Comparison of ENCODE assay signal across 8 cellular contexts in genomic region chr12:9446883-9447761, GRCh38.
DNase-seq lines count a peak whose midpoint lies in the region; ATAC-seq and TF ChIP-seq lines count a peak whose summit lies in the region.
"Not testable (repeated sequence)": the region's sequence is repeated elsewhere in the genome, so short reads cannot be mapped to it uniquely, and the experiment has no call there.

No MANE protein-coding gene starts in this region.

- ATAC-seq in GM19351 (IDR thresholded peaks at IDR 0.05; ENCODE audit: unreplicated experiment) (peak; percentile 18), HG02840 (IDR thresholded peaks at IDR 0.05; ENCODE audit: low FRiP score, unreplicated experiment) (peak; percentile 18), sciatic nerve (peak; percentile 34)
- peak; percentile 14 for ATAC-seq in activated CD8-positive, alpha-beta T cell treated with anti-CD3 and anti-CD28 coated beads for 36 hours

- TF ChIP-seq CTCF in AG10803 (conservative IDR thresholded peaks at IDR 0.05; ENCODE audit: low read length); KMS-11 (conservative IDR thresholded peaks at IDR 0.05; ENCODE audit: low read depth, low read length); activated CD8-positive, alpha-beta T cell treated with anti-CD3 and anti-CD28 coated beads for 36 hours (IDR thresholded peaks at IDR 0.05); kidney epithelial cell (IDR thresholded peaks at IDR 0.05; ENCODE audit: insufficient read depth, low read length, poor library complexity, severe bottlenecking): not testable (repeated sequence)

- peak overlapping the region; percentile 96 for H3K4me3 Mint-ChIP-seq in activated CD8-positive, alpha-beta T cell treated with anti-CD3 and anti-CD28 coated beads for 36 hours

- H3K36me3 ChIP-seq in KMS-11 (ENCODE audit: insufficient read depth); ectodermal cell (ENCODE audit: control insufficient read depth, insufficient read depth, low read length); kidney epithelial cell (ENCODE audit: control insufficient read depth, insufficient read depth, low read length): not testable (repeated sequence)

- not testable (repeated sequence) for H3K27me3 ChIP-seq in KMS-11 (ENCODE audit: insufficient read depth, low read depth); ectodermal cell (ENCODE audit: control insufficient read depth, insufficient read depth, low read length, poor library complexity, severe bottlenecking); kidney epithelial cell (ENCODE audit: control insufficient read depth, insufficient read depth, low read length)

- H3K79me2 ChIP-seq in KMS-11 (ENCODE audit: insufficient read depth, low read depth), result not testable (repeated sequence)

- H3K4me1 ChIP-seq in KMS-11 (ENCODE audit: low read depth, poor library complexity, severe bottlenecking); ectodermal cell (ENCODE audit: control insufficient read depth, insufficient read depth, low read length): not testable (repeated sequence)

- H3K4me3 ChIP-seq in AG10803 (ENCODE audit: low read length), result peak overlapping the region; percentile 70
- H3K4me3 ChIP-seq in KMS-11 (IDR thresholded peaks at IDR 0.05; ENCODE audit: insufficient read depth, low read depth, low read length), result not testable (repeated sequence)
- H3K4me3 ChIP-seq in ectodermal cell (ENCODE audit: insufficient read depth, low read depth, low read length), result peak overlapping the region; percentile 65
- H3K4me3 ChIP-seq in kidney epithelial cell (ENCODE audit: low read depth, low read length), result peak overlapping the region; percentile 59

- not testable (repeated sequence) for H4K20me1 ChIP-seq in KMS-11 (ENCODE audit: insufficient read depth)

- H3K27ac Mint-ChIP-seq in activated CD8-positive, alpha-beta T cell treated with anti-CD3 and anti-CD28 coated beads for 36 hours, result peak overlapping the region; percentile 96

- intact Hi-C loops in activated CD8-positive, alpha-beta T cell treated with anti-CD3 and anti-CD28 coated beads for 36 hours (cut with micrococcal nuclease); sciatic nerve (cut with DNase I): not testable (repeated sequence)

- peak overlapping the region; percentile 57; the same call in 1 of the 2 replicates for H3K4me2 ChIP-seq in KMS-11

- H3K4me1 Mint-ChIP-seq in activated CD8-positive, alpha-beta T cell treated with anti-CD3 and anti-CD28 coated beads for 36 hours (ENCODE audit: low read depth), result peaks cover 14% of the 10 kb centered on the region

- not testable (repeated sequence) for H3K9me3 Mint-ChIP-seq in activated CD8-positive, alpha-beta T cell treated with anti-CD3 and anti-CD28 coated beads for 36 hours

- H3K9me3 ChIP-seq in ectodermal cell (ENCODE audit: control insufficient read depth, low read length), result not testable (repeated sequence)

- WGBS in ectodermal cell, 2 experiments, result 28 to 30% methylated on average over 13 of the region's 20 CpGs

- CTCF ChIA-PET in activated CD8-positive, alpha-beta T cell treated with anti-CD3 and anti-CD28 coated beads for 36 hours (lab: Charles Lee), result not testable (repeated sequence)

- POLR2A ChIA-PET in activated CD8-positive, alpha-beta T cell treated with anti-CD3 and anti-CD28 coated beads for 36 hours (lab: Charles Lee), result not testable (repeated sequence)

- H3K27me3 Mint-ChIP-seq in activated CD8-positive, alpha-beta T cell treated with anti-CD3 and anti-CD28 coated beads for 36 hours, result not testable (repeated sequence)

- H3K36me3 Mint-ChIP-seq in activated CD8-positive, alpha-beta T cell treated with anti-CD3 and anti-CD28 coated beads for 36 hours (ENCODE audit: low read depth), result not testable (repeated sequence)

- not testable (repeated sequence) for H2AFZ ChIP-seq in KMS-11 (ENCODE audit: low read depth)

- DNase-seq in AG10803 (ENCODE audit: low read depth); kidney epithelial cell (ENCODE audit: low read depth); sciatic nerve (ENCODE audit: low spot score): not testable (repeated sequence)
- peak; percentile 14 for DNase-seq in activated CD8-positive, alpha-beta T cell treated with anti-CD3 and anti-CD28 coated beads for 36 hours

- peak overlapping the region; percentile 58; the same call in 1 of the 2 replicates for H3K9ac ChIP-seq in KMS-11

- H3K27ac ChIP-seq in KMS-11, result peak overlapping the region; percentile 61
- H3K27ac ChIP-seq in ectodermal cell (ENCODE audit: insufficient read depth, low read depth, low read length, poor library complexity, severe bottlenecking), result not testable (repeated sequence)
